In the genomic region with DNA sequence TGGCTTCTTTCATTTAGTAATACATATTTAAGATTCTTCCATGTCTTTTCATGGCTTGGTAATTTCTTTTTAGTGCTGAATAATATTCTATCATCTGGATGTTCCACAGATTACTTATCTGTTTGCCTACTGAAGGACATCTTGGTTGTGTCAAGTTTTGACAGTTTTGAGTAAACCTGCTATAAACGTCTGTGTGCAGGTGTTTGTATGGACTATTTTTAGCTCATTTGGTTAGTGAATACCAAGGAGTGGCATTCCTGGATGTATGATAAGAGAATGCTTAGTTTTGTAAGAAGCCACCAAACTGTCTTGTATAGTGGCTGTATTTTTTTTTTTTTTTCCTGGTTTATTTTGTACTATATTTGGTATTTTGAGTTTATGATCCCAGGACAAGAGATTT, we compare ENCODE assay signal across 20 cellular contexts.
"Had no signal": no experiment of that assay in that cellular context is flagged by ENCODE, and none has a peak within 500 bp of the region (broad histone marks: within the 10 kb centered on the region; RNA-seq: fewer than 3 reads in every experiment).

No MANE protein-coding gene starts in this region.

- DNase-seq: activated CD4-positive, alpha-beta T cell treated with anti-CD3 and anti-CD28 coated beads for 4 hours; activated CD8-positive, alpha-beta memory T cell treated with anti-CD3 and anti-CD28 coated beads, Interleukin-2, amount 50 U/mL, for 4 hours; activated CD8-positive, alpha-beta T cell treated with anti-CD3 and anti-CD28 coated beads for 36 hours; activated gamma-delta T cell; activated T-cell treated with anti-CD3 and anti-CD28 coated beads, Interleukin-2, amount 50 U/mL, for 48 hours; amniotic stem cell; cerebellar nuclear complex; dermis blood vessel endothelial cell; effector memory CD8-positive, alpha-beta T cell; erythroblast; natural killer cell; right cardiac atrium; small intestine; stimulated activated CD4-positive, alpha-beta T cell treated with anti-CD3 and anti-CD28 coated beads, Interleukin-4, amount 100 ng/mL, for 24 hours; stimulated activated naive CD4-positive, alpha-beta T cell; transverse colon had no signal

- H3K9me3 ChIP-seq: gastroesophageal sphincter, transverse colon had no signal

- FAIRE-seq: small intestine had no signal

- ATAC-seq: activated CD8-positive, alpha-beta T cell treated with anti-CD3 and anti-CD28 coated beads for 36 hours; activated naive CD4-positive, alpha-beta T cell treated with anti-CD3 and anti-CD28 coated beads, Interleukin-2, amount 50 U/mL, for 72 hours; effector memory CD8-positive, alpha-beta T cell; gastroesophageal sphincter; left lobe of liver; natural killer cell; right cardiac atrium; WTC11 had no signal

- H3K27ac ChIP-seq: gastroesophageal sphincter, transverse colon had no signal

- H3K4me3 ChIP-seq: gastroesophageal sphincter, transverse colon had no signal

- H3K27me3 ChIP-seq: gastroesophageal sphincter, transverse colon had no signal
